17 cellular contexts compared by ENCODE assay signal in genomic region chr17:77570565-77570898, GRCh38.
DNase-seq lines count a peak whose midpoint lies in the region; ATAC-seq and TF ChIP-seq lines count a peak whose summit lies in the region.
"Had no signal": no experiment of that assay in that cellular context is flagged by ENCODE, and none has a peak within 500 bp of the region (broad histone marks: within the 10 kb centered on the region; RNA-seq: fewer than 3 reads in every experiment).

No MANE protein-coding gene starts in this region.

- TF ChIP-seq CTCF in WERI-Rb-1 (IDR thresholded peaks at IDR 0.05; ENCODE audit: low read depth, low read length) (no peak), gastroesophageal sphincter (IDR thresholded peaks at IDR 0.05) (no peak), smooth muscle cell (IDR thresholded peaks at IDR 0.05; ENCODE audit: borderline replicate concordance, insufficient read depth, poor library complexity, severe bottlenecking) (no peak)

- H2AFZ ChIP-seq in smooth muscle cell (ENCODE audit: low read depth), result no peak overlapping the region

- no peaks in the 10 kb centered on the region for H3K9me3 ChIP-seq in WERI-Rb-1 (ENCODE audit: severe bottlenecking)
- H3K9me3 ChIP-seq in gastroesophageal sphincter, result no peaks in the 10 kb centered on the region
- no peaks in the 10 kb centered on the region for H3K9me3 ChIP-seq in smooth muscle cell (replicated peaks; ENCODE audit: low read depth)
- H3K9me3 ChIP-seq: HAP-1 had no signal

- intact Hi-C loops in posterior vena cava (cut with DNase I), result no loop called here

- TF ChIP-seq POLR2A in gastroesophageal sphincter (IDR thresholded peaks at IDR 0.05) (no peak), GM18505 (IDR thresholded peaks at IDR 0.05; ENCODE audit: borderline replicate concordance, extremely low read depth, insufficient read depth, insufficient read length) (no peak)

- peak; percentile 20 for ATAC-seq in gastroesophageal sphincter
- no peak for ATAC-seq in HG02623 (IDR thresholded peaks at IDR 0.05; ENCODE audit: unreplicated experiment)
- ATAC-seq in GM18861 (IDR thresholded peaks at IDR 0.05; ENCODE audit: unreplicated experiment), result no peak
- no peak for ATAC-seq in GM18505 (IDR thresholded peaks at IDR 0.05; ENCODE audit: unreplicated experiment)

- peak overlapping the region; percentile 79 for H3K27ac ChIP-seq in WERI-Rb-1
- H3K27ac ChIP-seq in gastroesophageal sphincter, result no peak overlapping the region
- H3K27ac ChIP-seq in smooth muscle cell (ENCODE audit: low read depth), result no peak overlapping the region
- H3K27ac ChIP-seq: SK-N-MC had no signal

- H3K27me3 ChIP-seq in WERI-Rb-1 (ENCODE audit: insufficient read depth, low read depth, severe bottlenecking) (no peaks in the 10 kb centered on the region), gastroesophageal sphincter (no peaks in the 10 kb centered on the region), smooth muscle cell (ENCODE audit: low read depth) (no peaks in the 10 kb centered on the region)

- DNase-seq in CMK (ENCODE audit: low read depth), result peak; percentile 3
- DNase-seq in WERI-Rb-1, result no peak
- peak; percentile 64 for DNase-seq in posterior vena cava (ENCODE audit: low spot score)
- no peak for DNase-seq in smooth muscle cell (lab: John Stamatoyannopoulos, UW; ENCODE audit: unreplicated experiment)
- DNase-seq: CD8-positive, alpha-beta memory T cell; NCI-H1105 treated with DMSO at 0.1 percent for 48 hours; NCI-H1694 treated with DMSO at 0.1 percent for 48 hours; NCI-H510A; NCI-H748 treated with DMSO at 0.1 percent for 48 hours; OCI-M1; SHP77 had no signal

- TF ChIP-seq EP300 in gastroesophageal sphincter (IDR thresholded peaks at IDR 0.05), result no peak

- H3K9ac ChIP-seq in smooth muscle cell (ENCODE audit: low read depth), result no peak overlapping the region

- H3K4me1 ChIP-seq in gastroesophageal sphincter, result peaks cover 0 to 24% (median 6%) of the 10 kb centered on the region in 3 donors
- peaks cover 18% of the 10 kb centered on the region for H3K4me1 ChIP-seq in smooth muscle cell (ENCODE audit: low read depth)

- H4K20me1 ChIP-seq in smooth muscle cell (ENCODE audit: low read depth), result no peaks in the 10 kb centered on the region

- no peaks in the 10 kb centered on the region for H3F3A ChIP-seq in smooth muscle cell (ENCODE audit: low read depth)

- H3K36me3 ChIP-seq in WERI-Rb-1 (no peaks in the 10 kb centered on the region), gastroesophageal sphincter (no peaks in the 10 kb centered on the region), smooth muscle cell (ENCODE audit: low read depth) (no peaks in the 10 kb centered on the region)
- H3K36me3 ChIP-seq: HAP-1 had no signal

- H3K4me3 ChIP-seq in WERI-Rb-1 (ENCODE audit: low read depth, low read length) (no peak overlapping the region), gastroesophageal sphincter (no peak overlapping the region), smooth muscle cell (no peak overlapping the region)
- H3K4me3 ChIP-seq: HAP-1 had no signal

- no peaks in the 10 kb centered on the region for H3K79me2 ChIP-seq in smooth muscle cell (ENCODE audit: low read depth)

- no peak overlapping the region for H3K4me2 ChIP-seq in smooth muscle cell

- no CpG with 5 or more reads among the region's 7 CpGs for WGBS in gastroesophageal sphincter (ENCODE audit: low coverage in 1 of 2), 2 donors
- WGBS in smooth muscle cell (ENCODE audit: low lambda C conversion rate), result 94% methylated on average over 7 of the region's 7 CpGs

Comparison
In these comparisons a context has a peak if more than half of its experiments do, and no peak if none do; other contexts are left out.
1. DNase-seq: peak in CMK (single experiment) and posterior vena cava (single experiment); none in WERI-Rb-1 (single experiment) and smooth muscle cell (single experiment).